8 cellular contexts compared by ENCODE assay signal in the genomic region with DNA sequence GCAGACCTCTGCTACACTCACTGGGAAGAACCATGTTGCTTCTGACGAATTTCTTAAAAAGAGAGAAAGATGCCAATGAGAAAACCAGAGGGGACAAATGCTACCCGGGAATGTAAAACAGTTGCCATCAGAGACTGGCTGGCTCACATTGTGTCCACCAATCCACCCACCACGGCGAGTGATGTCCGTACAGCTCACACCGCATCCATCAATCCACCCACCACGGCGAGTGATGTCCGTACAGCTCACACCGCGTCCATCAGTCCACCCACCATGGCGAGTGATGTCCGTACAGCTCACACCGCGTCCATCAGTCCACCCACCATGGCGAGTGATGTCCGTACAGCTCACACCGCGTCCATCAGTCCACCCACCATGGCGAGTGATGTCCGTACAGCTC. TPM values are rescaled to one million over a fixed set of nuclear protein-coding genes. Genes with fewer than 3 reads are reported as not detected.
DNase-seq lines count a peak whose midpoint lies in the region; ATAC-seq and TF ChIP-seq lines count a peak whose summit lies in the region.
"Not testable (repeated sequence)": the region's sequence is repeated elsewhere in the genome, so short reads cannot be mapped to it uniquely, and the experiment has no call there.

No MANE protein-coding gene starts in this region.

- H4K8ac ChIP-seq in IMR-90 (ENCODE audit: low read depth in 2 of 2, low read length in 2 of 2), result peak overlapping the region; percentile 59 to 65; a peak in 3 of 4 replicates

- H3K4me2 ChIP-seq in IMR-90 (ENCODE audit: low read depth, low read length), result not testable (repeated sequence)

- 100% methylated on average over 1 of the region's 21 CpGs; no CpG with 5 or more reads in 1 of the 2 experiments for WGBS in IMR-90 (ENCODE audit: extremely low coverage in 2 of 2, insufficient read length in 1 of 2), 2 experiments

- H3K18ac ChIP-seq in IMR-90 (ENCODE audit: low read depth, low read length), result peak overlapping the region; percentile 30

- POLR2A ChIA-PET in AG04450 (lab: Yijun Ruan, JAX), result interaction anchor here (2.4 kb wide), 1 partner anchor 48 kb away, joined by 15 read pairs; no protein-coding TSS in a partner anchor
- POLR2A ChIA-PET in IMR-90 (lab: Charles Lee; ENCODE audit: unreplicated experiment); WTC11 (lab: Charles Lee): not testable (repeated sequence)

- not testable (repeated sequence) for BruUV-seq in IMR-90 (replicated peaks; lab: Mats Ljungman, UMichigan)

- not testable (repeated sequence) for H2AK9ac ChIP-seq in IMR-90 (replicated peaks; ENCODE audit: low read depth, low read length, poor library complexity)

- peak overlapping the region; percentile 73 for H2AK5ac ChIP-seq in IMR-90 (ENCODE audit: low read depth, low read length)

- H4K20me1 ChIP-seq in IMR-90 (ENCODE audit: insufficient read depth, low read length), result peaks cover 21% of the 10 kb centered on the region

- peak overlapping the region; percentile 53; the same call in 1 of the 2 replicates for H4K5ac ChIP-seq in IMR-90 (ENCODE audit: low read depth, low read length)

- H2BK20ac ChIP-seq in IMR-90 (ENCODE audit: low read depth, low read length), result peak overlapping the region; percentile 78

- H3K14ac ChIP-seq in IMR-90 (replicated peaks; ENCODE audit: low read depth, low read length), result peak overlapping the region; percentile 94

- H4K91ac ChIP-seq in IMR-90 (ENCODE audit: insufficient read depth, low read depth, low read length), result peak overlapping the region; percentile 73

- not testable (repeated sequence) for H3K36me3 ChIP-seq in IMR-90 (ENCODE audit: control insufficient read depth, insufficient read depth, low read length)

- TF ChIP-seq POLR2A in IMR-90 (IDR thresholded peaks at IDR 0.05; ENCODE audit: low read depth, low read length), result not testable (repeated sequence)

- not testable (repeated sequence) for H3K9me3 Mint-ChIP-seq in WTC11; activated naive CD4-positive, alpha-beta T cell treated with anti-CD3 and anti-CD28 coated beads, Interleukin-2, amount 10 ng/mL, durations not matched to agents 7 days and 5 days; effector memory CD8-positive, alpha-beta T cell; immature natural killer cell; natural killer cell treated with Interleukin-12 subunit alpha and Interleukin-12 subunit beta and Interleukin-15 and Interleukin-18, amount 100 ng/mL, for 72 hours

- H2AFZ ChIP-seq in IMR-90 (replicated peaks; ENCODE audit: low read length, poor library complexity), result not testable (repeated sequence)

- peaks cover 66% of the 10 kb centered on the region for H3K4me1 ChIP-seq in IMR-90 (ENCODE audit: control insufficient read depth, insufficient read depth, low read length)

- peak overlapping the region; percentile 88 for H2BK120ac ChIP-seq in IMR-90 (ENCODE audit: low read depth, low read length)

- H2BK15ac ChIP-seq in IMR-90 (ENCODE audit: low read depth, low read length), result 0 out of 3 replicates have a peak overlapping the region, but pooled peaks have one; percentile 71

- H3K56ac ChIP-seq in IMR-90 (ENCODE audit: extremely low read depth, insufficient read depth, low read length), result not testable (repeated sequence)

- H3K9me1 ChIP-seq in IMR-90 (ENCODE audit: insufficient read depth, low read length), result peaks cover 42% of the 10 kb centered on the region

- H3K4ac ChIP-seq in IMR-90 (ENCODE audit: low read depth, low read length), result peak overlapping the region; percentile 85

- dilution Hi-C loops in IMR-90 (cut with HindIII; ENCODE audit: low sequenced_read_pairs, unreplicated experiment), result not testable (repeated sequence)

- not testable (repeated sequence) for TF ChIP-seq CTCF in AG04450 (IDR thresholded peaks at IDR 0.05; ENCODE audit: low read depth, low read length); IMR-90 (conservative IDR thresholded peaks at IDR 0.05; ENCODE audit: low read depth, low read length); WTC11 (IDR thresholded peaks at IDR 0.05)

- intact Hi-C loops in IMR-90 (cut with micrococcal nuclease), result not testable (repeated sequence)

- not testable (repeated sequence) for DNase-seq in AG04450 (ENCODE audit: low read depth, low spot score); IMR-90; WTC11 (ENCODE audit: low spot score); activated naive CD4-positive, alpha-beta T cell treated with anti-CD3 and anti-CD28 coated beads, Interleukin-2, amount 10 ng/mL, durations not matched to agents 7 days and 5 days; effector memory CD8-positive, alpha-beta T cell; immature natural killer cell; natural killer cell treated with Interleukin-12 subunit alpha and Interleukin-12 subunit beta and Interleukin-15 and Interleukin-18, amount 100 ng/mL, for 72 hours (ENCODE audit: low spot score)
- DNase-seq in stimulated activated CD8-positive, alpha-beta memory T cell treated with anti-CD3 and anti-CD28 coated beads, Interleukin-4, amount 100 ng/mL, for 48 hours, result peak; percentile 17

- ATAC-seq in IMR-90 (ENCODE audit: low read depth); WTC11; effector memory CD8-positive, alpha-beta T cell (replicated peaks); natural killer cell treated with Interleukin-12 subunit alpha and Interleukin-12 subunit beta and Interleukin-15 and Interleukin-18, amount 100 ng/mL, for 72 hours: not testable (repeated sequence)

- CTCF ChIA-PET in AG04450 (lab: Charles Lee); IMR-90 (lab: Yijun Ruan, JAX): not testable (repeated sequence)
- CTCF ChIA-PET in WTC11 (lab: Charles Lee), result interaction anchor here (1.0 to 2.1 kb wide), 7 partner anchors 8 to 113 kb away, joined by 4 to 12 read pairs (median 4); partner anchors contain the start of gene RASA3
- CTCF ChIA-PET in activated naive CD4-positive, alpha-beta T cell treated with anti-CD3 and anti-CD28 coated beads, Interleukin-2, amount 10 ng/mL, durations not matched to agents 7 days and 5 days (lab: Charles Lee), result interaction anchor here (1.2 to 2.0 kb wide), 2 partner anchors 10 to 113 kb away, joined by 4 to 10 read pairs; no protein-coding TSS in a partner anchor

- TF ChIP-seq RAD21 in IMR-90 (IDR thresholded peaks at IDR 0.05; ENCODE audit: low read length), result not testable (repeated sequence)

- H3K27ac Mint-ChIP-seq in WTC11, result peak overlapping the region; percentile 8; the same call in 1 of the 2 replicates
- H3K27ac Mint-ChIP-seq in activated naive CD4-positive, alpha-beta T cell treated with anti-CD3 and anti-CD28 coated beads, Interleukin-2, amount 10 ng/mL, durations not matched to agents 7 days and 5 days, result peak overlapping the region; percentile 73
- H3K27ac Mint-ChIP-seq in effector memory CD8-positive, alpha-beta T cell, result peak overlapping the region; percentile 72 to 85
- H3K27ac Mint-ChIP-seq in immature natural killer cell, result peak overlapping the region; percentile 86 to 92 (median 89)
- H3K27ac Mint-ChIP-seq in natural killer cell treated with Interleukin-12 subunit alpha and Interleukin-12 subunit beta and Interleukin-15 and Interleukin-18, amount 100 ng/mL, for 72 hours, result peak overlapping the region; percentile 54 to 80

- not testable (repeated sequence) for H3K4me3 Mint-ChIP-seq in WTC11; activated naive CD4-positive, alpha-beta T cell treated with anti-CD3 and anti-CD28 coated beads, Interleukin-2, amount 10 ng/mL, durations not matched to agents 7 days and 5 days; natural killer cell treated with Interleukin-12 subunit alpha and Interleukin-12 subunit beta and Interleukin-15 and Interleukin-18, amount 100 ng/mL, for 72 hours
- H3K4me3 Mint-ChIP-seq in effector memory CD8-positive, alpha-beta T cell, result peak overlapping the region in 1 of 2 donors; percentile 20
- peak overlapping the region; percentile 13 to 49 (median 35) for H3K4me3 Mint-ChIP-seq in immature natural killer cell

- in situ Hi-C loops in IMR-90 (cut with MboI; ENCODE audit: low sequenced_read_pairs), result not testable (repeated sequence)

- H2BK5ac ChIP-seq in IMR-90 (ENCODE audit: low read depth, low read length, poor library complexity, severe bottlenecking), result peak overlapping the region; percentile 96

- peak overlapping the region; percentile 92 for H3K27ac ChIP-seq in AG04450 (ENCODE audit: low read depth, low read length)
- peak overlapping the region; percentile 92 for H3K27ac ChIP-seq in IMR-90 (ENCODE audit: insufficient read depth, low read length)

- H3K9me3 ChIP-seq in AG04450 (ENCODE audit: control insufficient read depth, insufficient read depth, low read length); IMR-90 (ENCODE audit: control insufficient read depth, insufficient read depth, low read length): not testable (repeated sequence)

- not testable (repeated sequence) for H3K9ac ChIP-seq in IMR-90 (ENCODE audit: low read depth, low read length)

- H3K79me1 ChIP-seq in IMR-90 (ENCODE audit: low read depth in 1 of 2, low read length in 2 of 2), result peaks cover 11 to 81% of the 10 kb centered on the region in 2 experiments; a peak in 3 of 4 replicates

- not testable (repeated sequence) for H3K27me3 Mint-ChIP-seq in WTC11 (ENCODE audit: low read depth); activated naive CD4-positive, alpha-beta T cell treated with anti-CD3 and anti-CD28 coated beads, Interleukin-2, amount 10 ng/mL, durations not matched to agents 7 days and 5 days; effector memory CD8-positive, alpha-beta T cell; natural killer cell treated with Interleukin-12 subunit alpha and Interleukin-12 subunit beta and Interleukin-15 and Interleukin-18, amount 100 ng/mL, for 72 hours
- H3K27me3 Mint-ChIP-seq in immature natural killer cell (ENCODE audit: low read depth in 3 of 3), result peaks cover 51 to 78% (median 67%) of the 10 kb centered on the region in 3 donors

- H3K23ac ChIP-seq in IMR-90 (ENCODE audit: low read depth, low read length), result peak overlapping the region; percentile 97; the same call in 1 of the 2 replicates

- H3K36me3 Mint-ChIP-seq in WTC11; natural killer cell treated with Interleukin-12 subunit alpha and Interleukin-12 subunit beta and Interleukin-15 and Interleukin-18, amount 100 ng/mL, for 72 hours: not testable (repeated sequence)
- peaks cover 73% of the 10 kb centered on the region for H3K36me3 Mint-ChIP-seq in activated naive CD4-positive, alpha-beta T cell treated with anti-CD3 and anti-CD28 coated beads, Interleukin-2, amount 10 ng/mL, durations not matched to agents 7 days and 5 days
- peaks cover 67% of the 10 kb centered on the region for H3K36me3 Mint-ChIP-seq in effector memory CD8-positive, alpha-beta T cell (ENCODE audit: insufficient read depth)
- H3K36me3 Mint-ChIP-seq in immature natural killer cell, result peaks cover 14 to 34% (median 16%) of the 10 kb centered on the region in 3 donors

- H3K4me1 Mint-ChIP-seq in WTC11 (peaks cover 59% of the 10 kb centered on the region), immature natural killer cell (peaks cover 81 to 82% of the 10 kb centered on the region in 2 donors)
- H3K4me1 Mint-ChIP-seq in activated naive CD4-positive, alpha-beta T cell treated with anti-CD3 and anti-CD28 coated beads, Interleukin-2, amount 10 ng/mL, durations not matched to agents 7 days and 5 days, result peaks cover 80% of the 10 kb centered on the region
- H3K4me1 Mint-ChIP-seq in effector memory CD8-positive, alpha-beta T cell (ENCODE audit: low read depth in 2 of 2), result peaks cover 46 to 61% of the 10 kb centered on the region in 2 donors
- H3K4me1 Mint-ChIP-seq in natural killer cell treated with Interleukin-12 subunit alpha and Interleukin-12 subunit beta and Interleukin-15 and Interleukin-18, amount 100 ng/mL, for 72 hours (ENCODE audit: low read depth in 2 of 2), result peaks cover 47% of the 10 kb centered on the region in 2 donors

- H3K27me3 ChIP-seq in AG04450 (ENCODE audit: control insufficient read depth, insufficient read depth, low read length); IMR-90 (ENCODE audit: control insufficient read depth, insufficient read depth, low read length): not testable (repeated sequence)

- not testable (repeated sequence) for H3K4me3 ChIP-seq in AG04450 (ENCODE audit: low read depth, low read length); IMR-90 (ENCODE audit: insufficient read depth, low read depth, low read length)

RNA-seq across cellular contexts. Expression of gene RASA3, which starts 19.0 kb away (rescaled TPM):
- polyA plus RNA-seq in AG04450 (2011; rRNA removed), result 25.2 and 26.8 TPM in 2 replicates
- polyA minus RNA-seq in AG04450 (2011; rRNA and poly(A)+ RNA removed), result 32.8 and 38.1 TPM in 2 replicates
- total RNA-seq in IMR-90 (2012; rRNA removed), result 21.0 and 22.8 TPM in 2 replicates
- polyA plus RNA-seq in IMR-90 (2012; rRNA removed), result 31.0 and 31.4 TPM in 2 replicates
- polyA plus RNA-seq in IMR-90 (2012; cell fraction: cytosol; rRNA removed), result 22.9 and 29.5 TPM in 2 replicates
- polyA plus RNA-seq in IMR-90 (2012; cell fraction: nucleus; rRNA removed; ENCODE audit: low replicate concordance), result 48.4 and 48.8 TPM in 2 replicates
- 16.5 to 22.3 TPM (median 16.9 TPM) in 3 replicates for total RNA-seq in WTC11 (2021)
- polyA plus RNA-seq in immature natural killer cell, result 100 to 1,000 TPM in 1 of 3 donors, 10 to 100 TPM in 2; 37.4 to 153 (median 64.8) TPM
- total RNA-seq in natural killer cell treated with Interleukin-12 subunit alpha and Interleukin-12 subunit beta and Interleukin-15 and Interleukin-18, amount 100 ng/mL, for 72 hours, result 10 to 100 TPM in 1 of 2 donors, 1 to 10 TPM in 1; 6.9 to 11.7 TPM

Comparison
In these comparisons a context has a peak if more than half of its experiments do, and no peak if none do; other contexts are left out.
1. H3K27ac Mint-ChIP-seq: peak in every context shown above with its lines; median percentile 89 in immature natural killer cell; 78 in effector memory CD8-positive, alpha-beta T cell; 73 in activated naive CD4-positive, alpha-beta T cell treated with anti-CD3 and anti-CD28 coated beads, Interleukin-2, amount 10 ng/mL, durations not matched to agents 7 days and 5 days; 67 in natural killer cell treated with Interleukin-12 subunit alpha and Interleukin-12 subunit beta and Interleukin-15 and Interleukin-18, amount 100 ng/mL, for 72 hours; 8 in WTC11.